1 cellular context compared by ENCODE assay signal in the genomic region with DNA sequence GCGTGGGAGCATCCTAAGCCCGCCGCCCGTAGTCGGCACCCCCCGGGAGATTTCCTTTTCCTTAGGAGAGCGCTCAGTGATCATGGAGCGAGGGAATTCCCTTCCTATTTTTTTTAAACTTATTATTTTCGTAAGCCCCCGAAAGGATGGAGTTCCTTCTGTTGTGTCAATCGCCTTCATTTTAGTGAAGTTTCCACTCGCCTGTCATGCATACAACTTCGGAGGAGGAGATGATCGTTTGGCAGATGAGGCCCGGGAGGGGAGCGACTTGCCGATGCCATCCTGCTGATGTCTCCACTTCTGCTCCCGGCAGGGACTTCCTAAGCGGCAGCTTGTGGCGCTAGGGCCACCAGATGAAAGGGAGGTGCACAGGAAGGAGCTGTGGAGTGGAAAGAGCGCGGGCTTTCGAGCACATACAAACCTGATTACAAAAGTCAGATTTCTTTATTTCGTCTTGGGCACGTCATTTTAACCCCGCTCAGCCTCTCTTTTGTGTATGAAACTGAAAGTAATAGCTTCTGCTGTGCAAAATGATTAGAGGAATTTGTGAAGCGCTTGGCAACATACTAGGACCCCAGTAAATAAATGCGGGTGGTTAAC.
TF ChIP-seq lines count a peak whose summit lies in the region.

A gene with protein sequence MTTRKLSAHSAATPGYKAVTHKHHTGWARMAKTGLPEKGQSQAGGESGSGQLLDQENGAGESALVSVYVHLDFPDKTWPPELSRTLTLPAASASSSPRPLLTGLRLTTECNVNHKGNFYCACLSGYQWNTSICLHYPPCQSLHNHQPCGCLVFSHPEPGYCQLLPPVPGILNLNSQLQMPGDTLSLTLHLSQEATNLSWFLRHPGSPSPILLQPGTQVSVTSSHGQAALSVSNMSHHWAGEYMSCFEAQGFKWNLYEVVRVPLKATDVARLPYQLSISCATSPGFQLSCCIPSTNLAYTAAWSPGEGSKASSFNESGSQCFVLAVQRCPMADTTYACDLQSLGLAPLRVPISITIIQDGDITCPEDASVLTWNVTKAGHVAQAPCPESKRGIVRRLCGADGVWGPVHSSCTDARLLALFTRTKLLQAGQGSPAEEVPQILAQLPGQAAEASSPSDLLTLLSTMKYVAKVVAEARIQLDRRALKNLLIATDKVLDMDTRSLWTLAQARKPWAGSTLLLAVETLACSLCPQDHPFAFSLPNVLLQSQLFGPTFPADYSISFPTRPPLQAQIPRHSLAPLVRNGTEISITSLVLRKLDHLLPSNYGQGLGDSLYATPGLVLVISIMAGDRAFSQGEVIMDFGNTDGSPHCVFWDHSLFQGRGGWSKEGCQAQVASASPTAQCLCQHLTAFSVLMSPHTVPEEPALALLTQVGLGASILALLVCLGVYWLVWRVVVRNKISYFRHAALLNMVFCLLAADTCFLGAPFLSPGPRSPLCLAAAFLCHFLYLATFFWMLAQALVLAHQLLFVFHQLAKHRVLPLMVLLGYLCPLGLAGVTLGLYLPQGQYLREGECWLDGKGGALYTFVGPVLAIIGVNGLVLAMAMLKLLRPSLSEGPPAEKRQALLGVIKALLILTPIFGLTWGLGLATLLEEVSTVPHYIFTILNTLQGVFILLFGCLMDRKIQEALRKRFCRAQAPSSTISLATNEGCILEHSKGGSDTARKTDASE (minus strand): TSS at position 336 of the 600 bp plus-strand sequence. CDS start 555 bp downstream, outside the sequence.

TF ChIP-seq in K562, 482 proteins besides CTCF, POLR2A, EP300 and RAD21 (continued from another document and continues in another):
- TF ChIP-seq TAF1 (IDR thresholded peaks at IDR 0.05; ENCODE audit: control insufficient read depth, extremely low read depth, insufficient read depth, low read length, severe bottlenecking) (peak; percentile 44), CBFB (CRISPR knock-in tag; IDR thresholded peaks at IDR 0.05) (no peak), SIN3B (IDR thresholded peaks at IDR 0.05; ENCODE audit: low read depth) (0 out of 2 replicates have a peak, but pooled peaks have one; percentile 8), ARNT (IDR thresholded peaks at IDR 0.05) (no peak), TAL1 (IDR thresholded peaks at IDR 0.05) (no peak), ARHGAP35 (IDR thresholded peaks at IDR 0.05; ENCODE audit: partially characterized antibody) (no peak), ZBTB8A (IDR thresholded peaks at IDR 0.05; ENCODE audit: partially characterized antibody) (no peak), ETV1 (tag; conservative IDR thresholded peaks at IDR 0.05; ENCODE audit: low read depth) (peak; percentile 41; the same call in 1 of the 2 replicates), SIN3A (IDR thresholded peaks at IDR 0.05; ENCODE audit: borderline replicate concordance in 2 of 2, control insufficient read depth in 1 of 2, low read depth in 2 of 2, low read length in 2 of 2) (peak; percentile 55 to 70; a peak in 2 of 4 replicates), U2AF2 (optimal IDR thresholded peaks at IDR 0.05; ENCODE audit: low read depth, low read length) (no peak), COPS2 (conservative IDR thresholded peaks at IDR 0.05) (no peak), SAP30 (IDR thresholded peaks at IDR 0.05; ENCODE audit: borderline replicate concordance, insufficient read depth, low read depth, low read length, poor library complexity, severe bottlenecking) (no peak), SMARCA4 (IDR thresholded peaks at IDR 0.05) (no peak), BMI1 (IDR thresholded peaks at IDR 0.05; ENCODE audit: low read length) (no peak), RB1 (IDR thresholded peaks at IDR 0.05; ENCODE audit: low read depth) (peak; percentile 32; the same call in 1 of the 2 replicates), IRF2 (CRISPR knock-in tag; IDR thresholded peaks at IDR 0.05) (no peak), POLR2G (IDR thresholded peaks at IDR 0.05; ENCODE audit: low read depth, low read length) (no peak), ZNF717 (CRISPR knock-in tag; IDR thresholded peaks at IDR 0.05) (no peak), SUPT5H (IDR thresholded peaks at IDR 0.05) (no peak), PCBP1 (IDR thresholded peaks at IDR 0.05; ENCODE audit: low read depth, low read length, poor library complexity, severe bottlenecking) (no peak), CBX3 (IDR thresholded peaks at IDR 0.05; ENCODE audit: borderline replicate concordance in 1 of 2, low read length in 2 of 2) (no peak), TCF7 (IDR thresholded peaks at IDR 0.05; ENCODE audit: borderline replicate concordance) (no peak), ZNF3 (CRISPR knock-in tag; IDR thresholded peaks at IDR 0.05) (no peak), MAZ (CRISPR knock-in tag; conservative IDR thresholded peaks at IDR 0.05 in 1 of 2, IDR thresholded peaks at IDR 0.05 in 1 of 2) (no peak), MYNN (IDR thresholded peaks at IDR 0.05) (peak; percentile 41; the same call in 1 of the 2 replicates), MYNN (CRISPR knock-in tag; IDR thresholded peaks at IDR 0.05) (no peak), CHD1 (IDR thresholded peaks at IDR 0.05; ENCODE audit: low read length) (peak; percentile 70), SLC30A9 (CRISPR knock-in tag; IDR thresholded peaks at IDR 0.05) (no peak), ZNF785 (CRISPR knock-in tag; IDR thresholded peaks at IDR 0.05) (no peak), RCOR1 (IDR thresholded peaks at IDR 0.05; ENCODE audit: borderline replicate concordance in 1 of 2, low read depth in 2 of 2, low read length in 2 of 2) (no peak), ZNF354B (CRISPR knock-in tag; IDR thresholded peaks at IDR 0.05) (no peak), YY1 (IDR thresholded peaks at IDR 0.05; ENCODE audit: borderline replicate concordance in 1 of 3, control insufficient read depth in 1 of 3, extremely low read depth in 1 of 3, insufficient read depth in 3 of 3, insufficient read length in 1 of 3, insufficient replicate concordance in 2 of 3, low read depth in 1 of 3, low read length in 2 of 3) (peak in 1 of 3 experiments; percentile 48), LCOR (CRISPR knock-in tag; IDR thresholded peaks at IDR 0.05) (no peak), TEAD1 (CRISPR knock-in tag; IDR thresholded peaks at IDR 0.05) (no peak), IFI16 (CRISPR knock-in tag; IDR thresholded peaks at IDR 0.05) (no peak), GATA2 (CRISPR knock-in tag; IDR thresholded peaks at IDR 0.05) (0 out of 2 replicates have a peak, but pooled peaks have one; percentile 18), L3MBTL2 (IDR thresholded peaks at IDR 0.05) (no peak), ZNF778 (CRISPR knock-in tag; IDR thresholded peaks at IDR 0.05) (no peak), PHF8 (IDR thresholded peaks at IDR 0.05; ENCODE audit: borderline replicate concordance, low read length) (no peak), HNRNPK (IDR thresholded peaks at IDR 0.05; ENCODE audit: low read depth, low read length, poor library complexity, severe bottlenecking) (no peak), ZNF561 (CRISPR knock-in tag; conservative IDR thresholded peaks at IDR 0.05) (no peak)
- TF ChIP-seq, protein P1, sequence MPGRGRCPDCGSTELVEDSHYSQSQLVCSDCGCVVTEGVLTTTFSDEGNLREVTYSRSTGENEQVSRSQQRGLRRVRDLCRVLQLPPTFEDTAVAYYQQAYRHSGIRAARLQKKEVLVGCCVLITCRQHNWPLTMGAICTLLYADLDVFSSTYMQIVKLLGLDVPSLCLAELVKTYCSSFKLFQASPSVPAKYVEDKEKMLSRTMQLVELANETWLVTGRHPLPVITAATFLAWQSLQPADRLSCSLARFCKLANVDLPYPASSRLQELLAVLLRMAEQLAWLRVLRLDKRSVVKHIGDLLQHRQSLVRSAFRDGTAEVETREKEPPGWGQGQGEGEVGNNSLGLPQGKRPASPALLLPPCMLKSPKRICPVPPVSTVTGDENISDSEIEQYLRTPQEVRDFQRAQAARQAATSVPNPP (IDR thresholded peaks at IDR 0.05; ENCODE audit: borderline replicate concordance, insufficient read depth, insufficient read length) = no peak
- TF ChIP-seq, protein P2, sequence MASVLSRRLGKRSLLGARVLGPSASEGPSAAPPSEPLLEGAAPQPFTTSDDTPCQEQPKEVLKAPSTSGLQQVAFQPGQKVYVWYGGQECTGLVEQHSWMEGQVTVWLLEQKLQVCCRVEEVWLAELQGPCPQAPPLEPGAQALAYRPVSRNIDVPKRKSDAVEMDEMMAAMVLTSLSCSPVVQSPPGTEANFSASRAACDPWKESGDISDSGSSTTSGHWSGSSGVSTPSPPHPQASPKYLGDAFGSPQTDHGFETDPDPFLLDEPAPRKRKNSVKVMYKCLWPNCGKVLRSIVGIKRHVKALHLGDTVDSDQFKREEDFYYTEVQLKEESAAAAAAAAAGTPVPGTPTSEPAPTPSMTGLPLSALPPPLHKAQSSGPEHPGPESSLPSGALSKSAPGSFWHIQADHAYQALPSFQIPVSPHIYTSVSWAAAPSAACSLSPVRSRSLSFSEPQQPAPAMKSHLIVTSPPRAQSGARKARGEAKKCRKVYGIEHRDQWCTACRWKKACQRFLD (CRISPR knock-in tag; IDR thresholded peaks at IDR 0.05) = no peak
- TF ChIP-seq, protein P3, sequence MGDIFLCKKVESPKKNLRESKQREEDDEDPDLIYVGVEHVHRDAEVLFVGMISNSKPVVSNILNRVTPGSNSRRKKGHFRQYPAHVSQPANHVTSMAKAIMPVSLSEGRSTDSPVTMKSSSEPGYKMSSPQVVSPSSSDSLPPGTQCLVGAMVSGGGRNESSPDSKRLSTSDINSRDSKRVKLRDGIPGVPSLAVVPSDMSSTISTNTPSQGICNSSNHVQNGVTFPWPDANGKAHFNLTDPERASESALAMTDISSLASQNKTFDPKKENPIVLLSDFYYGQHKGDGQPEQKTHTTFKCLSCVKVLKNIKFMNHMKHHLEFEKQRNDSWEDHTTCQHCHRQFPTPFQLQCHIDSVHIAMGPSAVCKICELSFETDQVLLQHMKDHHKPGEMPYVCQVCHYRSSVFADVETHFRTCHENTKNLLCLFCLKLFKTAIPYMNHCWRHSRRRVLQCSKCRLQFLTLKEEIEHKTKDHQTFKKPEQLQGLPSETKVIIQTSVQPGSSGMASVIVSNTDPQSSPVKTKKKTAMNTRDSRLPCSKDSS (IDR thresholded peaks at IDR 0.05; ENCODE audit: low read depth, partially characterized antibody) = no peak
- TF ChIP-seq, protein P4, sequence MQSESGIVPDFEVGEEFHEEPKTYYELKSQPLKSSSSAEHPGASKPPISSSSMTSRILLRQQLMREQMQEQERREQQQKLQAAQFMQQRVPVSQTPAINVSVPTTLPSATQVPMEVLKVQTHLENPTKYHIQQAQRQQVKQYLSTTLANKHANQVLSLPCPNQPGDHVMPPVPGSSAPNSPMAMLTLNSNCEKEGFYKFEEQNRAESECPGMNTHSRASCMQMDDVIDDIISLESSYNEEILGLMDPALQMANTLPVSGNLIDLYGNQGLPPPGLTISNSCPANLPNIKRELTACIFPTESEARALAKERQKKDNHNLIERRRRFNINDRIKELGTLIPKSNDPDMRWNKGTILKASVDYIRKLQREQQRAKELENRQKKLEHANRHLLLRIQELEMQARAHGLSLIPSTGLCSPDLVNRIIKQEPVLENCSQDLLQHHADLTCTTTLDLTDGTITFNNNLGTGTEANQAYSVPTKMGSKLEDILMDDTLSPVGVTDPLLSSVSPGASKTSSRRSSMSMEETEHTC (IDR thresholded peaks at IDR 0.05) = no peak
- TF ChIP-seq, protein P5, sequence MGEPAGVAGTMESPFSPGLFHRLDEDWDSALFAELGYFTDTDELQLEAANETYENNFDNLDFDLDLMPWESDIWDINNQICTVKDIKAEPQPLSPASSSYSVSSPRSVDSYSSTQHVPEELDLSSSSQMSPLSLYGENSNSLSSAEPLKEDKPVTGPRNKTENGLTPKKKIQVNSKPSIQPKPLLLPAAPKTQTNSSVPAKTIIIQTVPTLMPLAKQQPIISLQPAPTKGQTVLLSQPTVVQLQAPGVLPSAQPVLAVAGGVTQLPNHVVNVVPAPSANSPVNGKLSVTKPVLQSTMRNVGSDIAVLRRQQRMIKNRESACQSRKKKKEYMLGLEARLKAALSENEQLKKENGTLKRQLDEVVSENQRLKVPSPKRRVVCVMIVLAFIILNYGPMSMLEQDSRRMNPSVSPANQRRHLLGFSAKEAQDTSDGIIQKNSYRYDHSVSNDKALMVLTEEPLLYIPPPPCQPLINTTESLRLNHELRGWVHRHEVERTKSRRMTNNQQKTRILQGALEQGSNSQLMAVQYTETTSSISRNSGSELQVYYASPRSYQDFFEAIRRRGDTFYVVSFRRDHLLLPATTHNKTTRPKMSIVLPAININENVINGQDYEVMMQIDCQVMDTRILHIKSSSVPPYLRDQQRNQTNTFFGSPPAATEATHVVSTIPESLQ (CRISPR knock-in tag; IDR thresholded peaks at IDR 0.05) = no peak
- TF ChIP-seq, protein P6, sequence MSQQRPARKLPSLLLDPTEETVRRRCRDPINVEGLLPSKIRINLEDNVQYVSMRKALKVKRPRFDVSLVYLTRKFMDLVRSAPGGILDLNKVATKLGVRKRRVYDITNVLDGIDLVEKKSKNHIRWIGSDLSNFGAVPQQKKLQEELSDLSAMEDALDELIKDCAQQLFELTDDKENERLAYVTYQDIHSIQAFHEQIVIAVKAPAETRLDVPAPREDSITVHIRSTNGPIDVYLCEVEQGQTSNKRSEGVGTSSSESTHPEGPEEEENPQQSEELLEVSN (IDR thresholded peaks at IDR 0.05; ENCODE audit: borderline replicate concordance in 1 of 2, extremely low read depth in 1 of 2, insufficient read depth in 1 of 2, insufficient read length in 1 of 2, low read depth in 1 of 2, low read length in 1 of 2, poor library complexity in 1 of 2, severe bottlenecking in 1 of 2) = no peak
- TF ChIP-seq, protein P7, sequence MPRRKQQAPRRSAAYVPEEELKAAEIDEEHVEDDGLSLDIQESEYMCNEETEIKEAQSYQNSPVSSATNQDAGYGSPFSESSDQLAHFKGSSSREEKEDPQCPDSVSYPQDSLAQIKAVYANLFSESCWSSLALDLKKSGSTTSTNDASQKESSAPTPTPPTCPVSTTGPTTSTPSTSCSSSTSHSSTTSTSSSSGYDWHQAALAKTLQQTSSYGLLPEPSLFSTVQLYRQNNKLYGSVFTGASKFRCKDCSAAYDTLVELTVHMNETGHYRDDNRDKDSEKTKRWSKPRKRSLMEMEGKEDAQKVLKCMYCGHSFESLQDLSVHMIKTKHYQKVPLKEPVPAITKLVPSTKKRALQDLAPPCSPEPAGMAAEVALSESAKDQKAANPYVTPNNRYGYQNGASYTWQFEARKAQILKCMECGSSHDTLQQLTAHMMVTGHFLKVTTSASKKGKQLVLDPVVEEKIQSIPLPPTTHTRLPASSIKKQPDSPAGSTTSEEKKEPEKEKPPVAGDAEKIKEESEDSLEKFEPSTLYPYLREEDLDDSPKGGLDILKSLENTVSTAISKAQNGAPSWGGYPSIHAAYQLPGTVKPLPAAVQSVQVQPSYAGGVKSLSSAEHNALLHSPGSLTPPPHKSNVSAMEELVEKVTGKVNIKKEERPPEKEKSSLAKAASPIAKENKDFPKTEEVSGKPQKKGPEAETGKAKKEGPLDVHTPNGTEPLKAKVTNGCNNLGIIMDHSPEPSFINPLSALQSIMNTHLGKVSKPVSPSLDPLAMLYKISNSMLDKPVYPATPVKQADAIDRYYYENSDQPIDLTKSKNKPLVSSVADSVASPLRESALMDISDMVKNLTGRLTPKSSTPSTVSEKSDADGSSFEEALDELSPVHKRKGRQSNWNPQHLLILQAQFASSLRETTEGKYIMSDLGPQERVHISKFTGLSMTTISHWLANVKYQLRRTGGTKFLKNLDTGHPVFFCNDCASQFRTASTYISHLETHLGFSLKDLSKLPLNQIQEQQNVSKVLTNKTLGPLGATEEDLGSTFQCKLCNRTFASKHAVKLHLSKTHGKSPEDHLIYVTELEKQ (CRISPR knock-in tag; IDR thresholded peaks at IDR 0.05) = no peak
